ENCODE assay signal across 24 cellular contexts in genomic region chr3:128033102-128033501, GRCh38. TPM values are rescaled to one million over a fixed set of nuclear protein-coding genes. Genes with fewer than 3 reads are reported as not detected.
A peak's percentile ranks its signal among the peaks of the same experiment; 100 is the strongest.
DNase-seq lines count a peak whose midpoint lies in the region; ATAC-seq and TF ChIP-seq lines count a peak whose summit lies in the region.
"Had no signal": no experiment of that assay in that cellular context is flagged by ENCODE, and none has a peak within 500 bp of the region (broad histone marks: within the 10 kb centered on the region; RNA-seq: fewer than 3 reads in every experiment).

No MANE protein-coding gene starts in this region.

- H3K9me3 ChIP-seq in Karpas-422 (ENCODE audit: low read length) (no peaks in the 10 kb centered on the region), ovary (no peaks in the 10 kb centered on the region)

- H3K4me3 ChIP-seq in AG10803 (ENCODE audit: low read length) (no peak overlapping the region), Karpas-422 (ENCODE audit: low read length) (no peak overlapping the region), ovary (no peak overlapping the region)

- H3K4me1 ChIP-seq in Karpas-422 (ENCODE audit: low read length) (no peaks in the 10 kb centered on the region), ovary (ENCODE audit: insufficient read depth) (no peaks in the 10 kb centered on the region)

- no peak overlapping the region for H3K9ac ChIP-seq in Karpas-422 (ENCODE audit: low read length)

- peak; percentile 8 for DNase-seq in AG10803 (ENCODE audit: low read depth)
- DNase-seq in Karpas-422, result peak; percentile 14
- peak; percentile 69 for DNase-seq in astrocyte of the hippocampus (ENCODE audit: low read depth, low spot score)
- no peak for DNase-seq in left lobe of liver (ENCODE audit: low spot score)
- DNase-seq in GM10266 (ENCODE audit: extremely low spot score), result no peak
- DNase-seq in ovary, result no peak
- DNase-seq: Calu3; CD8-positive, alpha-beta memory T cell; DMS153; GF-D8; H9; HFFc6; Kasumi-1; NCI-H1092; NCI-H1436 treated with DMSO at 0.1 percent for 48 hours; NCI-H2029; NCI-H2227 treated with DMSO at 0.1 percent for 48 hours; NCI-H524; NCI-H774; NK-92 treated with Interleukin-12 subunit alpha and Interleukin-12 subunit beta, amount 100 ng/mL, for 24 hours had no signal

- H3K27me3 ChIP-seq in Karpas-422 (ENCODE audit: low read length), result no peaks in the 10 kb centered on the region
- H3K27me3 ChIP-seq in ovary, result no peaks in the 10 kb centered on the region

- TF ChIP-seq CTCF in AG10803 (conservative IDR thresholded peaks at IDR 0.05; ENCODE audit: low read length) (no peak), GM10266 (IDR thresholded peaks at IDR 0.05; ENCODE audit: control insufficient read depth, insufficient read depth, low read depth, missing control alignments) (no peak), ovary (IDR thresholded peaks at IDR 0.05) (no peak)

- ATAC-seq in left lobe of liver (peak; percentile 36), GM19328 (IDR thresholded peaks at IDR 0.05; ENCODE audit: unreplicated experiment) (no peak), HG03159 (IDR thresholded peaks at IDR 0.05; ENCODE audit: unreplicated experiment) (no peak)
- ATAC-seq: Panc1 had no signal

- intact Hi-C loops in ovary (cut with DNase I), result no loop called here

- H4K20me1 ChIP-seq in Karpas-422 (ENCODE audit: insufficient read depth, low read depth, low read length), result no peaks in the 10 kb centered on the region

- no peak for TF ChIP-seq EP300 in ovary (IDR thresholded peaks at IDR 0.05)

- H3K79me2 ChIP-seq in Karpas-422 (ENCODE audit: low read length), result no peaks in the 10 kb centered on the region

- H3K9me2 ChIP-seq in Karpas-422 (replicated peaks; ENCODE audit: insufficient read depth, low read length), result no peaks in the 10 kb centered on the region

- H3K36me3 ChIP-seq in Karpas-422 (ENCODE audit: insufficient read depth, low read length), result no peaks in the 10 kb centered on the region
- H3K36me3 ChIP-seq in ovary, result no peaks in the 10 kb centered on the region

- TF ChIP-seq POLR2A in ovary (IDR thresholded peaks at IDR 0.05), result no peak

- no peak overlapping the region for H3K4me2 ChIP-seq in Karpas-422 (ENCODE audit: low read depth, low read length, poor library complexity, severe bottlenecking)

- no peak overlapping the region for H2AFZ ChIP-seq in Karpas-422 (ENCODE audit: low read length)

- H3K27ac ChIP-seq in Karpas-422 (ENCODE audit: low read length) (no peak overlapping the region), ovary (no peak overlapping the region)
- H3K27ac ChIP-seq: C4-2B had no signal

RNA-seq across cellular contexts. Expression of gene SEC61A1, which starts 19.1 kb away (rescaled TPM):
- total RNA-seq in Karpas-422 (2014; rRNA removed; shearing (Covaris generic); ENCODE audit: low replicate concordance), result 85.3 and 86.3 TPM in 2 replicates
- total RNA-seq in left lobe of liver (152 TPM), ovary (100 to 1,000 TPM in 6 of 7 donors, 10 to 100 TPM in 1; 52.3 to 165 (median 121) TPM)
- polyA plus RNA-seq in ovary, result 100 to 1,000 TPM in 1 of 2 donors, 10 to 100 TPM in 1; 72.0 to 217 TPM

Comparison
In these comparisons a context has a peak if more than half of its experiments do, and no peak if none do; other contexts are left out.
1. DNase-seq: peak in AG10803 (single experiment), Karpas-422 (single experiment) and astrocyte of the hippocampus (single experiment); none in left lobe of liver (single experiment), GM10266 (single experiment) and ovary (0 of 5).